In genomic region chr6:43478008-43478372, GRCh38 we compare ENCODE assay signal across 8 cellular contexts. TPM values are rescaled to one million over a fixed set of nuclear protein-coding genes. Genes with fewer than 3 reads are reported as not detected.
DNase-seq lines count a peak whose midpoint lies in the region; ATAC-seq, FAIRE-seq and TF ChIP-seq lines count a peak whose summit lies in the region.

No MANE protein-coding gene starts in this region.

- no peak for ATAC-seq in HG03571 (IDR thresholded peaks at IDR 0.05; ENCODE audit: unreplicated experiment)
- ATAC-seq in activated CD4-positive, CD25-positive, alpha-beta regulatory T cell treated with anti-CD3 and anti-CD28 coated beads, Interleukin-2, amount 50 U/mL, for 24 hours, result no peak

- no peaks in the 10 kb centered on the region for H3K36me3 Mint-ChIP-seq in IgD-negative memory B cell

- H3K4me3 Mint-ChIP-seq in IgD-negative memory B cell, result peak overlapping the region; percentile 90 to 99 (median 95)

- no peaks in the 10 kb centered on the region for H3K27me3 ChIP-seq in BJ (ENCODE audit: control insufficient read depth, insufficient read depth, low read length)
- no peaks in the 10 kb centered on the region for H3K27me3 ChIP-seq in bronchial epithelial cell (ENCODE audit: control insufficient read depth, insufficient read depth, low read length)
- no peaks in the 10 kb centered on the region for H3K27me3 ChIP-seq in muscle layer of duodenum (ENCODE audit: low read depth, low read length)

- H3K9me3 ChIP-seq in muscle layer of duodenum (ENCODE audit: control insufficient read depth in 1 of 2, low read length in 2 of 2), result no peaks in the 10 kb centered on the region

- peaks cover 15 to 23% of the 10 kb centered on the region in 2 donors for H3K4me1 ChIP-seq in muscle layer of duodenum (ENCODE audit: control insufficient read depth in 1 of 2, insufficient read depth in 2 of 2, low read length in 2 of 2)

- H3K27ac Mint-ChIP-seq in IgD-negative memory B cell, result peak overlapping the region; percentile 90 to 99 (median 94)

- no peak for DNase-seq in BJ (ENCODE audit: low read depth)
- DNase-seq in bronchial epithelial cell (ENCODE audit: low read depth), result no peak
- DNase-seq in NCI-H1694 (lab: John Stamatoyannopoulos, UW), result no peak
- no peak for DNase-seq in stimulated activated CD8-positive, alpha-beta memory T cell treated with anti-CD3 and anti-CD28 coated beads, Interleukin-4, amount 100 ng/mL, for 48 hours

- CTCF ChIA-PET in BJ (lab: Yijun Ruan, JAX), result interaction anchor here (0.7 to 2.0 kb wide), 3 partner anchors 15 to 21 kb away, joined by 3 to 6 read pairs (median 4); no protein-coding TSS in a partner anchor

- H3K27me3 Mint-ChIP-seq in IgD-negative memory B cell, result no peaks in the 10 kb centered on the region

- H3K36me3 ChIP-seq in BJ (ENCODE audit: control insufficient read depth, insufficient read depth, low read length) (no peaks in the 10 kb centered on the region; the same call in 1 of the 2 replicates), bronchial epithelial cell (ENCODE audit: control insufficient read depth, insufficient read depth, low read length) (peaks cover under 1% of the 10 kb centered on the region), muscle layer of duodenum (ENCODE audit: control insufficient read depth in 1 of 2, insufficient read depth in 2 of 2, low read length in 2 of 2) (no peaks in the 10 kb centered on the region)

- no peak for FAIRE-seq in bronchial epithelial cell (lab: Jason Lieb, UNC)

- H3K9me3 Mint-ChIP-seq in IgD-negative memory B cell, result no peaks in the 10 kb centered on the region

- peaks cover 23 to 38% (median 24%) of the 10 kb centered on the region in 3 donors for H3K4me1 Mint-ChIP-seq in IgD-negative memory B cell

- no peak for TF ChIP-seq CTCF in BJ (IDR thresholded peaks at IDR 0.05; ENCODE audit: insufficient read depth, low read depth, low read length)
- TF ChIP-seq CTCF in bronchial epithelial cell (IDR thresholded peaks at IDR 0.05; ENCODE audit: insufficient read depth, low read length, severe bottlenecking), result no peak

- peak overlapping the region; percentile 66 for H3K4me3 ChIP-seq in BJ (ENCODE audit: low read depth, low read length)
- peak overlapping the region; percentile 64 for H3K4me3 ChIP-seq in bronchial epithelial cell (ENCODE audit: low read depth, low read length)
- peak overlapping the region; percentile 84 to 86 for H3K4me3 ChIP-seq in muscle layer of duodenum (ENCODE audit: low read depth in 1 of 2, low read length in 2 of 2)

- POLR2A ChIA-PET in BJ (lab: Charles Lee), result interaction anchor here (0.6 to 0.7 kb wide), 2 partner anchors 15 to 90 kb away, joined by 4 to 5 read pairs; no protein-coding TSS in a partner anchor

- peak overlapping the region; percentile 82 for H3K27ac ChIP-seq in muscle layer of duodenum (ENCODE audit: low read length)

RNA-seq across cellular contexts. Expression of gene TJAP1, which starts 0.6 kb away (rescaled TPM):
- polyA plus RNA-seq in BJ (2011; rRNA removed), result 17.5 and 29.0 TPM in 2 replicates
- polyA minus RNA-seq in BJ (2011; rRNA and poly(A)+ RNA removed), result 10.3 and 10.4 TPM in 2 replicates
- 9.2 TPM for polyA plus RNA-seq in IgD-negative memory B cell
- 6.1 and 6.6 TPM in 2 replicates for total RNA-seq in bronchial epithelial cell

RNA-seq across cellular contexts. Expression of gene DLK2, which starts 22.6 kb away (rescaled TPM):
- 2.1 and 4.8 TPM in 2 replicates for polyA plus RNA-seq in BJ (2011; rRNA removed)
- 1.5 and 1.9 TPM in 2 replicates for polyA minus RNA-seq in BJ (2011; rRNA and poly(A)+ RNA removed)
- not detected for polyA plus RNA-seq in IgD-negative memory B cell
- total RNA-seq in bronchial epithelial cell, result 4.1 and 8.2 TPM in 2 replicates

RNA-seq across cellular contexts. Expression of gene LRRC73, which starts 32.2 kb away (rescaled TPM):
- 0.15 and 0.33 TPM in 2 replicates for polyA plus RNA-seq in BJ (2011; rRNA removed)
- polyA minus RNA-seq in BJ (2011; rRNA and poly(A)+ RNA removed), result 0.28 and 0.46 TPM in 2 replicates
- not detected for polyA plus RNA-seq in IgD-negative memory B cell
- 0.13 and 0.26 TPM in 2 replicates for total RNA-seq in bronchial epithelial cell

RNA-seq across cellular contexts. Expression of gene YIPF3, which starts 38.7 kb away (rescaled TPM):
- polyA plus RNA-seq in BJ (2011; rRNA removed), result 291 and 355 TPM in 2 replicates
- polyA minus RNA-seq in BJ (2011; rRNA and poly(A)+ RNA removed), result 242 and 409 TPM in 2 replicates
- polyA plus RNA-seq in IgD-negative memory B cell, result 87.2 TPM
- total RNA-seq in bronchial epithelial cell, result 62.3 and 83.2 TPM in 2 replicates

RNA-seq across cellular contexts. Expression of gene POLR1C, which starts 38.9 kb away (rescaled TPM):
- polyA plus RNA-seq in BJ (2011; rRNA removed) (37.5 and 41.5 TPM in 2 replicates), IgD-negative memory B cell (19.6 TPM)
- polyA minus RNA-seq in BJ (2011; rRNA and poly(A)+ RNA removed), result 12.6 and 25.1 TPM in 2 replicates
- total RNA-seq in bronchial epithelial cell, result 25.5 and 38.2 TPM in 2 replicates
